ENCODE assay signal across 7 cellular contexts in the genomic region with DNA sequence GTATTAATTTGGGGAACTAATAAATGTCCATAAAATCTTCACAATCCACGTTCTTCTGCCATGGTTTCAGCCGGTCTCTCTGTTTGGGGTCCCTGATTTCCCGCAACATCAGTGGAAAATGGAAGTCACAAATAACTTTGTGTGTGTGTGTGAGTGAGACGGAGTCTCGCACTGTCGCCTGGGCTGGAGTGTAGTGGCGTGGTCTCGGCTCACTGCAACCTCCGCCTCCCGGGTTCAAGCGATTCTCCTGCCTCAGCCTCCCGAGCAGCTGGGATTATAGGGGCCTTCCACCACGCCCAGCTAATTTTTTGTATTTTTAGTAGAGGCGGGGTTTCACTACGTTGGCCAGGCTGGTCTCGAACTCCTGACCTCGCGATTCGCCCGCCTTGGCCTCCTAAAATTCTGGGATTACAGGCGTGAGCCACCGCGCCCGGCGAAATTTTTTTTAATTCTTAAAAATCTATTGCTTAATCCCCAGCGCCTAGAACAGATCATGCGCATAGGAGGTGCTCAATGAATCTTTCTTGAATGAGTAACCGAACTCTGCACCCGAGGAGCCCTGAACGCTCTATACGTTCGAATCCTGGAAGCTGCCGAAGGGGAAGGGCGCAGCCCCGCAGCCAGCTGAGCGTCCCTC. TPM values are rescaled to one million over a fixed set of nuclear protein-coding genes. Genes with fewer than 3 reads are reported as not detected.
DNase-seq lines count a peak whose midpoint lies in the region; ATAC-seq and TF ChIP-seq lines count a peak whose summit lies in the region.
"Not testable (repeated sequence)": the region's sequence is repeated elsewhere in the genome, so short reads cannot be mapped to it uniquely, and the experiment has no call there.

No MANE protein-coding gene starts in this region.

- peak overlapping the region; percentile 98 to 99 for H3K27ac ChIP-seq in coronary artery

- TF ChIP-seq CTCF in coronary artery (IDR thresholded peaks at IDR 0.05), result not testable (repeated sequence)

- peak; percentile 33 for ATAC-seq in GM18511 (IDR thresholded peaks at IDR 0.05; ENCODE audit: unreplicated experiment)
- peak; percentile 5 for ATAC-seq in HG02970 (IDR thresholded peaks at IDR 0.05; ENCODE audit: low FRiP score, unreplicated experiment)

- DNase-seq in NCI-H2196 (lab: John Stamatoyannopoulos, UW; ENCODE audit: unreplicated experiment) (peak; percentile 28), coronary artery (ENCODE audit: low spot score) (peak; percentile 79), iris pigment epithelial cell (ENCODE audit: low read depth) (peak; percentile 86), renal cortical epithelial cell (ENCODE audit: low read depth) (peak; percentile 65)
- DNase-seq in activated CD4-positive, alpha-beta T cell treated with anti-CD3 and anti-CD28 coated beads for 48 hours, result peak; percentile 72

- peak overlapping the region; percentile 93 for H3K4me3 ChIP-seq in coronary artery

RNA-seq across cellular contexts. Expression of a gene that starts 0.7 kb away (rescaled TPM):
- 266 and 415 TPM in 2 replicates for total RNA-seq in renal cortical epithelial cell

RNA-seq across cellular contexts. Expression of a gene that starts 1.0 kb away (rescaled TPM):
- 13.4 and 29.6 TPM in 2 replicates for total RNA-seq in renal cortical epithelial cell

RNA-seq across cellular contexts. Expression of a gene that starts 33.6 kb away (rescaled TPM):
- total RNA-seq in renal cortical epithelial cell, result 19.9 and 40.8 TPM in 2 replicates

RNA-seq across cellular contexts. Expression of a gene that starts 41.7 kb away (rescaled TPM):
- total RNA-seq in renal cortical epithelial cell, result 35.6 and 165 TPM in 2 replicates

RNA-seq across cellular contexts. Expression of a gene that starts 58.6 kb away (rescaled TPM):
- total RNA-seq in renal cortical epithelial cell, result 36.8 and 69.2 TPM in 2 replicates

Comparison
In these comparisons a context has a peak if more than half of its experiments do, and no peak if none do; other contexts are left out.
1. Peak in every context shown above with its lines: DNase-seq, ATAC-seq, H3K4me3 ChIP-seq and H3K27ac ChIP-seq.
2. DNase-seq: peak in every context shown above with its lines; median percentile 86 in iris pigment epithelial cell; 79 in coronary artery; 72 in activated CD4-positive, alpha-beta T cell treated with anti-CD3 and anti-CD28 coated beads for 48 hours; 65 in renal cortical epithelial cell; 28 in NCI-H2196.